ENCODE assay signal across 1 cellular context in genomic region chr19:32403291-32403995, GRCh38.
TF ChIP-seq lines count a peak whose summit lies in the region.

No MANE protein-coding gene starts in this region.

TF ChIP-seq in HCT116, 20 proteins besides CTCF, POLR2A, EP300 and RAD21 (continued from another document):
- TF ChIP-seq EZH2 (IDR thresholded peaks at IDR 0.05) (no peak), SP1 (IDR thresholded peaks at IDR 0.05; ENCODE audit: low read depth) (no peak), ATF3 (IDR thresholded peaks at IDR 0.05) (no peak), SIN3A (IDR thresholded peaks at IDR 0.05; ENCODE audit: low read depth) (no peak)
TF ChIP-seq in HCT116: peak in this region for 0.
